In the genomic region with DNA sequence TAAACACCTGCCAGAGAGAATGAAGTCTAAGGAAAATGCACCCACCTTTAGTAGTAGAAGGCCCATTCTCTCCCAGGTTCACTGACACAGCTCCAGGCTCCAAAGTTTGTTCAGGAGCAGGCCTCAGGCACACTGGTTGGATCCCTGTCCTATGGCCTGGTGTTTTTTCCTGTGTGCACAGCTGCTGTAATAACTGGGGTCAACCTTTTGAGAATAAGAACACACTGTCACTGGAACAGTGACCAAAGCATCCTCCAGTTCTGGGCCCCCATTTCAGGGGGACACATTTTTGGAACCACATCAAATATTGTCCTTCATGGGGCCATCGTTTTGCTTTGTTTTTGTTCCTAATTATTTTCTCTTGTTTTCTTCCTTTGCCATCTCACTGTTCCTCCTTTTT, we compare ENCODE assay signal across 29 cellular contexts.
"Had no signal": no experiment of that assay in that cellular context is flagged by ENCODE, and none has a peak within 500 bp of the region (broad histone marks: within the 10 kb centered on the region; RNA-seq: fewer than 3 reads in every experiment).

No MANE protein-coding gene starts in this region.

- DNase-seq: activated B cell treated with CpG ODN at 0.5 μM for 24 hours; activated CD4-positive, alpha-beta memory T cell treated with anti-CD3 and anti-CD28 coated beads for 36 hours; activated CD4-positive, alpha-beta T cell treated with anti-CD3 and anti-CD28 coated beads, Interleukin-2, amount 10 ng/mL, durations not matched to agents 7 days and 5 days; activated gamma-delta T cell; activated naive CD4-positive, alpha-beta T cell treated with anti-CD3 and anti-CD28 coated beads for 36 hours; activated T-cell treated with anti-CD3 and anti-CD28 coated beads for 4 hours; activated T-cell treated with anti-CD3 and anti-CD28 coated beads, Interleukin-2, amount 50 U/mL, for 48 hours; amygdala; brain microvascular endothelial cell; cerebellar nuclear complex; MM.1S; NCI-H1105; NCI-H1436 treated with DMSO at 0.1 percent for 48 hours; NCI-H1930; NCI-H2171 treated with DMSO at 0.1 percent for 48 hours; NCI-H345; NCI-H510A treated with DMSO at 0.1 percent for 48 hours; NCI-H774; NK-92 treated with Interleukin-12 subunit alpha and Interleukin-12 subunit beta, amount 100 ng/mL, for 24 hours; OCI-M1; RPMI8226; T-cell; T-helper 2 cell; T1000 had no signal

- H3K4me3 ChIP-seq: SK-N-MC had no signal

- H3K36me3 ChIP-seq: brain microvascular endothelial cell had no signal

- H3K36me3 Mint-ChIP-seq: activated CD4-positive, alpha-beta memory T cell treated with anti-CD3 and anti-CD28 coated beads for 36 hours; activated naive CD8-positive, alpha-beta T cell; T-cell had no signal

- H3K4me3 Mint-ChIP-seq: activated B cell treated with CpG ODN at 0.5 μM for 24 hours; activated CD4-positive, alpha-beta memory T cell treated with anti-CD3 and anti-CD28 coated beads for 36 hours; activated CD4-positive, alpha-beta T cell treated with anti-CD3 and anti-CD28 coated beads, Interleukin-2, amount 10 ng/mL, durations not matched to agents 7 days and 5 days; activated naive CD4-positive, alpha-beta T cell treated with anti-CD3 and anti-CD28 coated beads for 36 hours; activated naive CD8-positive, alpha-beta T cell; activated T-helper 17 cell treated with anti-CD3 and anti-CD28 coated beads, Interleukin-2, amount 50 U/mL, for 72 hours; T-cell had no signal

- H3K27ac Mint-ChIP-seq: activated B cell treated with CpG ODN at 0.5 μM for 24 hours; activated CD4-positive, alpha-beta memory T cell treated with anti-CD3 and anti-CD28 coated beads for 36 hours; activated CD4-positive, alpha-beta T cell treated with anti-CD3 and anti-CD28 coated beads, Interleukin-2, amount 10 ng/mL, durations not matched to agents 7 days and 5 days; activated naive CD4-positive, alpha-beta T cell treated with anti-CD3 and anti-CD28 coated beads for 36 hours; activated naive CD8-positive, alpha-beta T cell; activated T-helper 17 cell treated with anti-CD3 and anti-CD28 coated beads, Interleukin-2, amount 50 U/mL, for 72 hours; T-cell had no signal

- ATAC-seq: activated T-helper 17 cell treated with anti-CD3 and anti-CD28 coated beads, Interleukin-2, amount 50 U/mL, for 72 hours; Panc1; Right ventricle myocardium inferior; T-cell had no signal

- H3K9me3 Mint-ChIP-seq: activated CD4-positive, alpha-beta memory T cell treated with anti-CD3 and anti-CD28 coated beads for 36 hours; activated naive CD4-positive, alpha-beta T cell treated with anti-CD3 and anti-CD28 coated beads for 36 hours; activated T-helper 17 cell treated with anti-CD3 and anti-CD28 coated beads, Interleukin-2, amount 50 U/mL, for 72 hours; T-cell had no signal

- H3K27me3 Mint-ChIP-seq: activated CD4-positive, alpha-beta T cell treated with anti-CD3 and anti-CD28 coated beads, Interleukin-2, amount 10 ng/mL, durations not matched to agents 7 days and 5 days had no signal

- H3K27ac ChIP-seq: brain microvascular endothelial cell, SK-N-MC had no signal

- H3K27me3 ChIP-seq: brain microvascular endothelial cell had no signal

- H3K4me1 Mint-ChIP-seq: activated B cell treated with CpG ODN at 0.5 μM for 24 hours; activated CD4-positive, alpha-beta T cell treated with anti-CD3 and anti-CD28 coated beads, Interleukin-2, amount 10 ng/mL, durations not matched to agents 7 days and 5 days; activated T-helper 17 cell treated with anti-CD3 and anti-CD28 coated beads, Interleukin-2, amount 50 U/mL, for 72 hours; T-cell had no signal
